In the genomic region with DNA sequence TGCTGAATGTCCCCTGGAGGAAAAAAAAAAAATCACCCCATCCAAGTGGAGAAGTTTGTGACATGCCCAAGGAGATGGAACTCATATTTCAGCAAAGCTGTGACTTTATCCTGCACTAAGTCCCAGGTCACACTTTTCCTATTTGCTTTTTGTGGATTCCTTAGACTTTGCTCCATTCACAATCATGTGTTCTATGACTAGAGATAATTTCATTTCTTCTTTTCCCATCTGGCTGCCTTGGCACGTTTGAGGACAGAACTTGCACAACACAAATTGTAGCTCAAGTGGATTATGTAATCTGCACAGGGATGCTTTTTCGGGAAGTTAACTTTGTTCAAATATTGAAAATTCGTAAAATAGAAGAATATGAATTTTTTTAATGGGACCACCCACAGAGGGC, we compare ENCODE assay signal across 14 cellular contexts.
DNase-seq lines count a peak whose midpoint lies in the region; ATAC-seq and TF ChIP-seq lines count a peak whose summit lies in the region.
"Had no signal": no experiment of that assay in that cellular context is flagged by ENCODE, and none has a peak within 500 bp of the region (broad histone marks: within the 10 kb centered on the region; RNA-seq: fewer than 3 reads in every experiment).

No MANE protein-coding gene starts in this region.

- in situ Hi-C loops in gastrocnemius medialis (cut with MboI; ENCODE audit: low sequenced_read_pairs in 4 of 4), result no loop called here

- no peak overlapping the region for H3K27ac Mint-ChIP-seq in CD8-positive, alpha-beta memory T cell
- no peak overlapping the region for H3K27ac Mint-ChIP-seq in chondrocyte (ENCODE audit: unreplicated experiment)
- H3K27ac Mint-ChIP-seq: activated T-cell treated with anti-CD3 and anti-CD28 coated beads, Interleukin-2, amount 50 U/mL, for 24 hours had no signal

- CTCF ChIA-PET in CD8-positive, alpha-beta memory T cell (lab: Charles Lee), result no interaction called here

- intact Hi-C loops in left ventricle myocardium inferior (cut with micrococcal nuclease), result no loop called here
- intact Hi-C loops in gastrocnemius medialis (cut with DNase I; ENCODE audit: low total_unique reads), result loop anchor here (2.0 kb wide), 1 partner anchor 43 kb away; no protein-coding TSS in a partner anchor
- intact Hi-C loops in prostate gland (cut with DNase I), result no loop called here

- peaks cover 18% of the 10 kb centered on the region for H3K9me3 ChIP-seq in left ventricle myocardium inferior (replicated peaks)
- H3K9me3 ChIP-seq in gastrocnemius medialis, result no peaks in the 10 kb centered on the region
- no peaks in the 10 kb centered on the region for H3K9me3 ChIP-seq in prostate gland
- no peaks in the 10 kb centered on the region for H3K9me3 ChIP-seq in CD8-positive, alpha-beta memory T cell (ENCODE audit: low read length)
- H3K9me3 ChIP-seq: HAP-1 had no signal

- peak; percentile 68 for DNase-seq in AG10803 (ENCODE audit: low read depth)
- peak; percentile 54 for DNase-seq in SKM-1 treated with dmso at 0.1 percent for 144 hours (lab: John Stamatoyannopoulos, UW; ENCODE audit: unreplicated experiment)
- DNase-seq in left ventricle myocardium inferior, result no peak
- peak in 1 of 2 donors; percentile 59 for DNase-seq in gastrocnemius medialis
- DNase-seq in prostate gland (ENCODE audit: low spot score), result no peak
- no peak for DNase-seq in CD8-positive, alpha-beta memory T cell
- no peak for DNase-seq in chondrocyte (ENCODE audit: low spot score)
- DNase-seq: ACHN; activated T-cell treated with anti-CD3 and anti-CD28 coated beads, Interleukin-2, amount 50 U/mL, for 24 hours; amniotic stem cell; naive thymus-derived CD8-positive, alpha-beta T cell; T-helper 1 cell had no signal

- H3K4me3 Mint-ChIP-seq in CD8-positive, alpha-beta memory T cell, result no peak overlapping the region
- no peak overlapping the region for H3K4me3 Mint-ChIP-seq in chondrocyte (ENCODE audit: unreplicated experiment)
- H3K4me3 Mint-ChIP-seq: activated T-cell treated with anti-CD3 and anti-CD28 coated beads, Interleukin-2, amount 50 U/mL, for 24 hours; naive thymus-derived CD8-positive, alpha-beta T cell had no signal

- peaks cover 51% of the 10 kb centered on the region for H3K4me1 ChIP-seq in left ventricle myocardium inferior
- H3K4me1 ChIP-seq in gastrocnemius medialis, result peaks cover 61 to 64% of the 10 kb centered on the region in 2 donors
- no peaks in the 10 kb centered on the region for H3K4me1 ChIP-seq in prostate gland (replicated peaks)
- H3K4me1 ChIP-seq in CD8-positive, alpha-beta memory T cell (ENCODE audit: insufficient read depth, low read length), result no peaks in the 10 kb centered on the region

- H3K27me3 Mint-ChIP-seq in CD8-positive, alpha-beta memory T cell, result peaks cover 10 to 17% of the 10 kb centered on the region in 2 donors
- peaks cover 7% of the 10 kb centered on the region for H3K27me3 Mint-ChIP-seq in chondrocyte (ENCODE audit: low read depth)

- POLR2A ChIA-PET in CD8-positive, alpha-beta memory T cell (lab: Charles Lee), result no interaction called here

- 53% methylated on average over 3 of the region's 3 CpGs for WGBS in prostate gland

- TF ChIP-seq CTCF in AG10803 (conservative IDR thresholded peaks at IDR 0.05; ENCODE audit: low read length), result no peak
- no peak for TF ChIP-seq CTCF in left ventricle myocardium inferior (IDR thresholded peaks at IDR 0.05; ENCODE audit: borderline replicate concordance)
- TF ChIP-seq CTCF in gastrocnemius medialis (IDR thresholded peaks at IDR 0.05 in 4 of 5, conservative IDR thresholded peaks at IDR 0.05 in 1 of 5), result no peak
- TF ChIP-seq CTCF in prostate gland (IDR thresholded peaks at IDR 0.05), result no peak
- no peak for TF ChIP-seq CTCF in chondrocyte (IDR thresholded peaks at IDR 0.05)

- H3K36me3 ChIP-seq in left ventricle myocardium inferior (no peaks in the 10 kb centered on the region), gastrocnemius medialis (no peaks in the 10 kb centered on the region), prostate gland (no peaks in the 10 kb centered on the region)
- no peaks in the 10 kb centered on the region for H3K36me3 ChIP-seq in CD8-positive, alpha-beta memory T cell (ENCODE audit: insufficient read depth, low read length)
- H3K36me3 ChIP-seq: HAP-1 had no signal

- H3K27me3 ChIP-seq in left ventricle myocardium inferior (ENCODE audit: low read depth), result no peaks in the 10 kb centered on the region
- no peaks in the 10 kb centered on the region for H3K27me3 ChIP-seq in gastrocnemius medialis
- no peaks in the 10 kb centered on the region for H3K27me3 ChIP-seq in prostate gland (replicated peaks; ENCODE audit: insufficient read depth)
- H3K27me3 ChIP-seq in CD8-positive, alpha-beta memory T cell (ENCODE audit: insufficient read depth, low read length, poor library complexity, severe bottlenecking), result no peaks in the 10 kb centered on the region

- peak; percentile 32 to 58 for ATAC-seq in gastrocnemius medialis
- no peak for ATAC-seq in GM21526 (IDR thresholded peaks at IDR 0.05; ENCODE audit: low FRiP score, unreplicated experiment)
- ATAC-seq: naive thymus-derived CD8-positive, alpha-beta T cell had no signal

- TF ChIP-seq POLR2A in gastrocnemius medialis (IDR thresholded peaks at IDR 0.05) (no peak), prostate gland (IDR thresholded peaks at IDR 0.05) (no peak)

- peak overlapping the region; percentile 82 for H3K27ac ChIP-seq in left ventricle myocardium inferior (replicated peaks)
- peak overlapping the region; percentile 61 to 100 (median 83) for H3K27ac ChIP-seq in gastrocnemius medialis
- H3K27ac ChIP-seq in prostate gland, result no peak overlapping the region
- H3K27ac ChIP-seq in CD8-positive, alpha-beta memory T cell (ENCODE audit: low read depth, low read length), result no peak overlapping the region

- H3K36me3 Mint-ChIP-seq in CD8-positive, alpha-beta memory T cell, result no peaks in the 10 kb centered on the region
- peaks cover 3% of the 10 kb centered on the region for H3K36me3 Mint-ChIP-seq in chondrocyte (ENCODE audit: low read depth)

- H3K9me3 Mint-ChIP-seq in CD8-positive, alpha-beta memory T cell, result no peaks in the 10 kb centered on the region
- H3K9me3 Mint-ChIP-seq in chondrocyte (ENCODE audit: low read depth), result peaks cover 8% of the 10 kb centered on the region
- H3K9me3 Mint-ChIP-seq: activated T-cell treated with anti-CD3 and anti-CD28 coated beads, Interleukin-2, amount 50 U/mL, for 24 hours had no signal

- no peak overlapping the region for H3K4me3 ChIP-seq in AG10803 (ENCODE audit: low read length)
- H3K4me3 ChIP-seq in left ventricle myocardium inferior, result no peak overlapping the region
- no peak overlapping the region for H3K4me3 ChIP-seq in gastrocnemius medialis
- H3K4me3 ChIP-seq in prostate gland, result no peak overlapping the region
- H3K4me3 ChIP-seq in CD8-positive, alpha-beta memory T cell (ENCODE audit: low read length), result no peak overlapping the region
- H3K4me3 ChIP-seq: HAP-1 had no signal

- H3K4me1 Mint-ChIP-seq in CD8-positive, alpha-beta memory T cell, result no peaks in the 10 kb centered on the region
- H3K4me1 Mint-ChIP-seq in chondrocyte (ENCODE audit: low read depth), result peaks cover 3% of the 10 kb centered on the region
- H3K4me1 Mint-ChIP-seq: naive thymus-derived CD8-positive, alpha-beta T cell had no signal

Comparison
In these comparisons a context has a peak if more than half of its experiments do, and no peak if none do; other contexts are left out.
1. DNase-seq: peak in AG10803 (single experiment) and SKM-1 treated with dmso at 0.1 percent for 144 hours (single experiment); none in left ventricle myocardium inferior (single experiment), prostate gland (single experiment), CD8-positive, alpha-beta memory T cell (0 of 5) and chondrocyte (single experiment).
2. H3K27ac ChIP-seq: peak in left ventricle myocardium inferior (single experiment) and gastrocnemius medialis (4 of 4); none in prostate gland (0 of 2) and CD8-positive, alpha-beta memory T cell (single experiment).